Comparison of ENCODE assay signal across 22 cellular contexts in the genomic region with DNA sequence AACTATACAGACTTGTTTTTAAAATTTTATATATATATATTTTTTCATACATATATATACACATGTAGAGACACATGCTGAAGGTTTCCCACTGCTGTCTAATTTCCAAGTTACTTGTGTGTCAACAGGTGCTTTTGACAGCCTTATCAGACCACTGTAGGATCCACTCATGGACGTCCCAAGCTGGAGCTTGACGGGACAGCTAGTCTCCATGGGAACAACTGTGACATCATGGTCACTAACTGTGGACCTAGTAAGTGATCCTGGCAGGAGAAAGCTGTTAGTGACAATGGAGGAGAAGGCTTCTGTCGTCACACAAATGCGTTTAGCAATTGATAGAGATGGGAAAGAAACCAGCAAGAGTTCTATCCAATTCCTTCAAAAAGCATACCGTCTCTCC.
"Had no signal": no experiment of that assay in that cellular context is flagged by ENCODE, and none has a peak within 500 bp of the region (broad histone marks: within the 10 kb centered on the region; RNA-seq: fewer than 3 reads in every experiment).

No MANE protein-coding gene starts in this region.

- H3K4me3 ChIP-seq: coronary artery, esophagus squamous epithelium, gastroesophageal sphincter, hepatocyte, psoas muscle, sigmoid colon, skin epidermis, thoracic aorta, transverse colon had no signal

- H3K9me3 Mint-ChIP-seq: endodermal cell; naive thymus-derived CD4-positive, alpha-beta T cell; nephron progenitor cell; stimulated activated naive B cell treated with anti-CD40 and anti-IgM and Interleukin-4, amounts not matched to agents 10 μg/mL and 1 μg/mL and 100 μg/mL, for 72 hours; stimulated activated naive CD8-positive, alpha-beta T cell treated with anti-CD3 and anti-CD28 coated beads, Interleukin-15, amount 100 ng/mL, for 72 hours had no signal

- H3K27ac ChIP-seq: coronary artery, esophagus squamous epithelium, gastroesophageal sphincter, hepatocyte, psoas muscle, sigmoid colon, skin epidermis, thoracic aorta, transverse colon had no signal

- H3K36me3 Mint-ChIP-seq: stimulated activated naive B cell treated with anti-CD40 and anti-IgM and Interleukin-4, amounts not matched to agents 10 μg/mL and 1 μg/mL and 100 μg/mL, for 72 hours had no signal

- H3K4me3 Mint-ChIP-seq: endodermal cell; naive thymus-derived CD4-positive, alpha-beta T cell; nephron progenitor cell; stimulated activated naive B cell treated with anti-CD40 and anti-IgM and Interleukin-4, amounts not matched to agents 10 μg/mL and 1 μg/mL and 100 μg/mL, for 72 hours; stimulated activated naive CD8-positive, alpha-beta T cell treated with anti-CD3 and anti-CD28 coated beads, Interleukin-15, amount 100 ng/mL, for 72 hours had no signal

- H3K27me3 ChIP-seq: esophagus squamous epithelium, gastroesophageal sphincter, hepatocyte, sigmoid colon, transverse colon had no signal

- H3K27ac Mint-ChIP-seq: endodermal cell; naive thymus-derived CD4-positive, alpha-beta T cell; nephron progenitor cell; stimulated activated naive B cell treated with anti-CD40 and anti-IgM and Interleukin-4, amounts not matched to agents 10 μg/mL and 1 μg/mL and 100 μg/mL, for 72 hours; stimulated activated naive CD8-positive, alpha-beta T cell treated with anti-CD3 and anti-CD28 coated beads, Interleukin-15, amount 100 ng/mL, for 72 hours had no signal

- H3K36me3 ChIP-seq: thoracic aorta, transverse colon had no signal

- DNase-seq: effector CD4-positive, alpha-beta T cell; endodermal cell; esophagus squamous epithelium; foreskin fibroblast; glutamatergic neuron; kidney; left colon; mammary epithelial cell; naive thymus-derived CD4-positive, alpha-beta T cell; nephron progenitor cell; psoas muscle; retina; sigmoid colon; stimulated activated CD4-positive, alpha-beta T cell treated with anti-CD3 and anti-CD28 coated beads, Interleukin-4, amount 100 ng/mL, for 4 hours; stimulated activated naive B cell treated with anti-CD40 and anti-IgM and Interleukin-4, amounts not matched to agents 10 μg/mL and 1 μg/mL and 100 μg/mL, for 72 hours; stimulated activated naive CD8-positive, alpha-beta T cell treated with anti-CD3 and anti-CD28 coated beads, Interleukin-15, amount 100 ng/mL, for 72 hours; transverse colon had no signal

- ATAC-seq: gastroesophageal sphincter; left colon; naive thymus-derived CD4-positive, alpha-beta T cell; psoas muscle; stimulated activated naive B cell treated with anti-CD40 and anti-IgM and Interleukin-4, amounts not matched to agents 10 μg/mL and 1 μg/mL and 100 μg/mL, for 72 hours; stimulated activated naive CD8-positive, alpha-beta T cell treated with anti-CD3 and anti-CD28 coated beads, Interleukin-15, amount 100 ng/mL, for 72 hours had no signal

- H3K9me3 ChIP-seq: esophagus squamous epithelium, gastroesophageal sphincter, psoas muscle, sigmoid colon, thoracic aorta, transverse colon had no signal

- H3K4me1 Mint-ChIP-seq: naive thymus-derived CD4-positive, alpha-beta T cell; stimulated activated naive CD8-positive, alpha-beta T cell treated with anti-CD3 and anti-CD28 coated beads, Interleukin-15, amount 100 ng/mL, for 72 hours had no signal

- H3K4me1 ChIP-seq: esophagus squamous epithelium, transverse colon had no signal
